15 cellular contexts compared by ENCODE assay signal in genomic region chr2:122660786-122661634, GRCh38.
DNase-seq lines count a peak whose midpoint lies in the region; ATAC-seq and TF ChIP-seq lines count a peak whose summit lies in the region.
"Had no signal": no experiment of that assay in that cellular context is flagged by ENCODE, and none has a peak within 500 bp of the region (broad histone marks: within the 10 kb centered on the region; RNA-seq: fewer than 3 reads in every experiment).

No MANE protein-coding gene starts in this region.

- DNase-seq in PC-3, result no peak
- no peak for DNase-seq in glutamatergic neuron
- no peak for DNase-seq in HEK293T (ENCODE audit: extremely low spot score)
- DNase-seq in stimulated activated CD4-positive, alpha-beta T cell treated with anti-CD3 and anti-CD28 coated beads, Interleukin-1b, Interleukin-23, amount 100 ng/mL, for 48 hours, result no peak
- DNase-seq in HK-2 (ENCODE audit: unreplicated experiment), result no peak
- no peak for DNase-seq in SKM-1 (lab: John Stamatoyannopoulos, UW; ENCODE audit: unreplicated experiment)
- DNase-seq: BE2C, EL, SIG-M5, sigmoid colon, stomach had no signal

- H3K36me3 Mint-ChIP-seq in glutamatergic neuron (ENCODE audit: unreplicated experiment), result no peaks in the 10 kb centered on the region
- H3K36me3 Mint-ChIP-seq: activated naive CD4-positive, alpha-beta T cell treated with anti-CD3 and anti-CD28 coated beads, Interleukin-2, amount 50 U/mL, for 72 hours had no signal

- H3K4me2 ChIP-seq in PC-3 (ENCODE audit: low read length), result no peak overlapping the region

- no peaks in the 10 kb centered on the region for H3K9me2 ChIP-seq in PC-3 (replicated peaks; ENCODE audit: low read length)

- H3K36me3 ChIP-seq in HUES6 (ENCODE audit: control insufficient read depth, insufficient read depth, low read length) (no peaks in the 10 kb centered on the region), PC-3 (ENCODE audit: low read depth, low read length) (no peaks in the 10 kb centered on the region), neuron (ENCODE audit: insufficient read depth, low read length) (no peaks in the 10 kb centered on the region)
- H3K36me3 ChIP-seq: BE2C, sigmoid colon, stomach had no signal

- no peak for TF ChIP-seq CTCF in PC-3 (conservative IDR thresholded peaks at IDR 0.05; ENCODE audit: low read depth, low read length)
- no peak for TF ChIP-seq CTCF in glutamatergic neuron (IDR thresholded peaks at IDR 0.05; ENCODE audit: partially characterized antibody, unreplicated experiment)

- H3K4me3 ChIP-seq in HUES6 (ENCODE audit: low read depth, low read length) (peak overlapping the region; percentile 42), PC-3 (ENCODE audit: low read length) (no peak overlapping the region), neuron (ENCODE audit: low read length) (no peak overlapping the region)
- H3K4me3 ChIP-seq: sigmoid colon, stomach had no signal

- no peaks in the 10 kb centered on the region for H4K20me1 ChIP-seq in PC-3 (ENCODE audit: low read length)

- intact Hi-C loops in PC-3 (cut with micrococcal nuclease), result no loop called here

- H3K4me1 ChIP-seq in HUES6 (ENCODE audit: control insufficient read depth, insufficient read depth, low read length), result peaks cover 26% of the 10 kb centered on the region
- H3K4me1 ChIP-seq in PC-3 (ENCODE audit: insufficient read depth, low read length), result no peaks in the 10 kb centered on the region
- peaks cover 3% of the 10 kb centered on the region for H3K4me1 ChIP-seq in neuron (ENCODE audit: insufficient read depth, low read length)
- H3K4me1 ChIP-seq: BE2C, sigmoid colon had no signal

- POLR2A ChIA-PET in PC-3 (lab: Charles Lee; ENCODE audit: unreplicated experiment) (no interaction called here), HEK293T (lab: Yijun Ruan, JAX) (interaction anchor here (0.5 kb wide), 1 partner anchor 41 kb away, joined by 3 read pairs; no protein-coding TSS in a partner anchor)

- H3K27me3 ChIP-seq in HUES6 (ENCODE audit: control insufficient read depth, insufficient read depth, low read length) (peaks cover 23% of the 10 kb centered on the region), PC-3 (ENCODE audit: low read length) (no peaks in the 10 kb centered on the region), neuron (ENCODE audit: insufficient read depth, low read length) (peaks cover 2% of the 10 kb centered on the region)
- H3K27me3 ChIP-seq: BE2C, sigmoid colon had no signal

- H3K27ac Mint-ChIP-seq in glutamatergic neuron (ENCODE audit: unreplicated experiment), result no peak overlapping the region

- H3K9me3 ChIP-seq in HUES6 (ENCODE audit: control insufficient read depth, insufficient read depth, low read depth, low read length) (no peaks in the 10 kb centered on the region), PC-3 (ENCODE audit: low read length) (no peaks in the 10 kb centered on the region), neuron (ENCODE audit: low read length) (no peaks in the 10 kb centered on the region)
- H3K9me3 ChIP-seq: BE2C, sigmoid colon, stomach had no signal

- H3K79me2 ChIP-seq in PC-3 (ENCODE audit: low read length), result no peaks in the 10 kb centered on the region

- H2AFZ ChIP-seq in PC-3 (ENCODE audit: low read length), result no peak overlapping the region
- H2AFZ ChIP-seq in neuron (ENCODE audit: low read depth, low read length), result peak overlapping the region; percentile 49

- H3K27ac ChIP-seq in HUES6 (ENCODE audit: low read depth, low read length), result no peak overlapping the region; the same call in 1 of the 2 replicates
- no peak overlapping the region for H3K27ac ChIP-seq in PC-3 (ENCODE audit: low read length)
- H3K27ac ChIP-seq: sigmoid colon, stomach had no signal

- peak; percentile 27; the same call in 1 of the 2 replicates for ATAC-seq in PC-3
- ATAC-seq: activated naive CD4-positive, alpha-beta T cell treated with anti-CD3 and anti-CD28 coated beads, Interleukin-2, amount 50 U/mL, for 72 hours; HCT116 had no signal

- H3K4me1 Mint-ChIP-seq in glutamatergic neuron (ENCODE audit: low read depth, unreplicated experiment), result no peaks in the 10 kb centered on the region

- BruUV-seq in PC-3 (replicated peaks; lab: Mats Ljungman, UMichigan), result no TSS peak

- CTCF ChIA-PET in PC-3 (lab: Charles Lee), result no interaction called here
- CTCF ChIA-PET in HEK293T (lab: Yijun Ruan, JAX), result no interaction called here

- H3K4me3 Mint-ChIP-seq in glutamatergic neuron (ENCODE audit: unreplicated experiment), result peak overlapping the region; percentile 77

- no peaks in the 10 kb centered on the region for H3F3A ChIP-seq in PC-3 (ENCODE audit: low read length, unreplicated experiment)

- no peaks in the 10 kb centered on the region for H3K9me3 Mint-ChIP-seq in glutamatergic neuron (ENCODE audit: unreplicated experiment)

- H3K9ac ChIP-seq in HUES6 (ENCODE audit: low read length) (peak overlapping the region; percentile 51), PC-3 (ENCODE audit: low read length) (no peak overlapping the region)

- H3K27me3 Mint-ChIP-seq in glutamatergic neuron (ENCODE audit: unreplicated experiment), result no peaks in the 10 kb centered on the region

TF ChIP-seq in HEK293T, 16 proteins besides CTCF, POLR2A, EP300 and RAD21:
- TF ChIP-seq ARNT (IDR thresholded peaks at IDR 0.05) (no peak), CTBP1 (IDR thresholded peaks at IDR 0.05; ENCODE audit: borderline replicate concordance) (no peak)
